In the genomic region with DNA sequence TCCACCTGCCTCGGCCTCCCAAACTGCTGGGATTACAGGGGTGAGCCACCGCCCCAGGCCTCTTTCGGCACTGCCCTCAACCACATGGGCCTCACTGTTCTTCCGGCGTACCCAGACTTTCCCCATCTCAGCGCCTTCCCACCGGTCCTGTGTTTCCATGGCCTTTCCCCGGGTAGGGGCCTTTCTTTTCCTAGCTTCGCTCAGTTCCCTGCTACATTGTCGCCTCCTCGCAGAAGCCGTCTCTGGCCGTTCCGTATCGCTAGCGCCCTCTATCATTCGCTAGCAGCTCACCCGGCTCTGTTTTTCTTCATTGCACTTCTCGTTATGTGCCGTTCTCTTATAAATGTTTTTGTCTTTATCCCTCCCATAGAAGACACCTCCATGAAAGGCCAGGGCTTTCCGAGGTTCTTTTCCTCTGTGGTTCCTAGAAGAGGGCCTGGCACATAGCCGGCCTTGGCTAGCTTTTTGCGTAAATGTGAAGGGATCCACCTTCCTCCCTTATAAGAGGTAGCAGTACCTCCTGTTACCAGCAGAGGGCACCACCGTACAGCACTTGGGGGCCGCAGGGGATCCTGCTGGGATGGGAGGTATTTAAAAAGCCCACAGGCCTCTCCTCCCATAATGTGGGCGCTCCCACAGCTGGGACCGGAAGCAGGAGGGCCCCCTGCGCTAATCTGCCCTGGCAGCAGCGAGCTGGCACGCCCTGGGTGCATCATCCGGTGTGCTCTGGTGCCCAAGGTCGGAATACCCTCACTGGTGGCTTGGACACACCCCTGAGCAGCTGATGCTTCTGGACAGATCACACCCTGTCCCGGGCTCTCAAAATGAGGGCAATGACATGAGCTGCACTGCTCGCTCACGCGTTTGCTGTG, we compare ENCODE assay signal across 8 cellular contexts. TPM values are rescaled to one million over a fixed set of nuclear protein-coding genes. Genes with fewer than 3 reads are reported as not detected.
DNase-seq lines count a peak whose midpoint lies in the region; ATAC-seq and TF ChIP-seq lines count a peak whose summit lies in the region.

No MANE protein-coding gene starts in this region.

- no peaks in the 10 kb centered on the region for H3K9me3 ChIP-seq in duodenal mucosa (ENCODE audit: control insufficient read depth in 1 of 2, low read length in 2 of 2)
- H3K9me3 ChIP-seq in lower lobe of right lung: no peaks in the 10 kb centered on the region

- ATAC-seq in lower lobe of right lung (peak; percentile 76 to 87), GM19467 (IDR thresholded peaks at IDR 0.05; ENCODE audit: unreplicated experiment) (no peak)

- H3K27me3 ChIP-seq in HL-60 (ENCODE audit: insufficient read depth, poor library complexity, severe bottlenecking) (no peaks in the 10 kb centered on the region), duodenal mucosa (ENCODE audit: control insufficient read depth in 1 of 2, insufficient read depth in 2 of 2, low read length in 2 of 2) (peaks cover 0 to 3% of the 10 kb centered on the region in 2 donors), lower lobe of right lung (ENCODE audit: low read depth) (no peaks in the 10 kb centered on the region)

- H3K36me3 ChIP-seq in duodenal mucosa (ENCODE audit: control insufficient read depth in 1 of 2, insufficient read depth in 2 of 2, low read length in 2 of 2): no peaks in the 10 kb centered on the region
- H3K36me3 ChIP-seq in lower lobe of right lung: no peaks in the 10 kb centered on the region

- peak; percentile 80 for TF ChIP-seq CTCF in GM12872 (IDR thresholded peaks at IDR 0.05; ENCODE audit: insufficient read depth, low read depth, low read length)
- peak; percentile 29 for TF ChIP-seq CTCF in HL-60 (IDR thresholded peaks at IDR 0.05; ENCODE audit: insufficient read depth, low read length)
- TF ChIP-seq CTCF in lower lobe of right lung (IDR thresholded peaks at IDR 0.05): peak; percentile 99

- intact Hi-C loops in lower lobe of right lung (cut with DNase I): loop anchor here (5.0 kb wide), 1 partner anchor 57 kb away; no protein-coding TSS in a partner anchor

- H3K27ac ChIP-seq in HL-60 (replicated peaks) (peak overlapping the region; percentile 80), duodenal mucosa (ENCODE audit: low read depth, low read length) (peak overlapping the region; percentile 77), lower lobe of right lung (peak overlapping the region; percentile 83)

- H3K4me3 ChIP-seq in HL-60 (replicated peaks; ENCODE audit: insufficient read depth, low read length) (peak overlapping the region; percentile 51), duodenal mucosa (ENCODE audit: low read depth in 1 of 2, low read length in 2 of 2) (peak overlapping the region; percentile 40 to 65), lower lobe of right lung (peak overlapping the region; percentile 63)

- H3K9ac ChIP-seq in duodenal mucosa (ENCODE audit: low read depth in 1 of 2, low read length in 2 of 2): peak overlapping the region; percentile 60 to 63

- peaks cover 19 to 25% of the 10 kb centered on the region in 2 donors for H3K4me1 ChIP-seq in duodenal mucosa (ENCODE audit: control insufficient read depth in 1 of 2, insufficient read depth in 2 of 2, low read length in 2 of 2)
- peaks cover 45% of the 10 kb centered on the region for H3K4me1 ChIP-seq in lower lobe of right lung

- DNase-seq in HL-60 (ENCODE audit: low read depth in 1 of 2, low spot score in 1 of 2) (peak; percentile 84 to 89), NCI-H774 (lab: John Stamatoyannopoulos, UW) (peak; percentile 88), lower lobe of right lung (peak; percentile 82)
- DNase-seq in activated CD4-positive, alpha-beta T cell treated with anti-CD3 and anti-CD28 coated beads, Interleukin-2, amount 50 U/mL, for 48 hours: peak; percentile 85 to 90
- peak; percentile 74 to 82 for DNase-seq in stimulated activated CD4-positive, alpha-beta T cell treated with anti-CD3 and anti-CD28 coated beads, Interleukin-4, amount 100 ng/mL, for 4 hours

RNA-seq across cellular contexts. Expression of a gene that starts 18.8 kb away (rescaled TPM):
- 85.5 TPM for total RNA-seq in lower lobe of right lung

RNA-seq across cellular contexts. Expression of a gene that starts 25.7 kb away (rescaled TPM):
- total RNA-seq in lower lobe of right lung: 39.3 TPM

RNA-seq across cellular contexts. Expression of a gene that starts 44.2 kb away (rescaled TPM):
- 31.8 TPM for total RNA-seq in lower lobe of right lung

RNA-seq across cellular contexts. Expression of a gene that starts 54.0 kb away (rescaled TPM):
- 4.3 TPM for total RNA-seq in lower lobe of right lung

Comparison
In these comparisons a context has a peak if more than half of its experiments do, and no peak if none do; other contexts are left out.
1. CTCF ChIP-seq: peak in every context shown above with its lines; median percentile 99 in lower lobe of right lung; 80 in GM12872; 29 in HL-60.